ENCODE assay signal across 2 cellular contexts in genomic region chr7:124945680-124946079, GRCh38.
TF ChIP-seq lines count a peak whose summit lies in the region.

No MANE protein-coding gene starts in this region.

TF ChIP-seq in HepG2, 621 proteins besides CTCF, POLR2A, EP300 and RAD21:
- TF ChIP-seq MAFK (conservative IDR thresholded peaks at IDR 0.05 in 1 of 2, IDR thresholded peaks at IDR 0.05 in 1 of 2; ENCODE audit: low read length in 2 of 2) = peak; percentile 40 to 70; a peak in 3 of 4 replicates
- TF ChIP-seq MAFF (IDR thresholded peaks at IDR 0.05; ENCODE audit: low read depth, low read length) = peak; percentile 52; the same call in 1 of the 2 replicates
- TF ChIP-seq TERF1 (CRISPR knock-in tag; IDR thresholded peaks at IDR 0.05) = no peak

TF ChIP-seq in K562, 482 proteins besides CTCF, POLR2A, EP300 and RAD21:
- no peak for TF ChIP-seq COPS2 (conservative IDR thresholded peaks at IDR 0.05)
- TF ChIP-seq ZNF316 (IDR thresholded peaks at IDR 0.05) = peak; percentile 77
- peak; percentile 33; the same call in 1 of the 2 replicates for TF ChIP-seq MAFG (tag; conservative IDR thresholded peaks at IDR 0.05)
- no peak for TF ChIP-seq WHSC1 (IDR thresholded peaks at IDR 0.05; ENCODE audit: low read length)
- TF ChIP-seq SMAD2 (IDR thresholded peaks at IDR 0.05; ENCODE audit: low read depth, low read length) = no peak
- TF ChIP-seq TEAD4 (IDR thresholded peaks at IDR 0.05; ENCODE audit: low read length) = no peak
- TF ChIP-seq TEAD4 (CRISPR knock-in tag; IDR thresholded peaks at IDR 0.05; ENCODE audit: borderline replicate concordance) = no peak
- peak; percentile 40; the same call in 1 of the 2 replicates for TF ChIP-seq C11orf30 (IDR thresholded peaks at IDR 0.05; ENCODE audit: low read depth)
- peak; percentile 24; the same call in 1 of the 2 replicates for TF ChIP-seq MAFK (IDR thresholded peaks at IDR 0.05; ENCODE audit: low read length)
- no peak for TF ChIP-seq SREBF1 (IDR thresholded peaks at IDR 0.05; ENCODE audit: borderline replicate concordance, low read depth, low read length)
- TF ChIP-seq CHD4 (IDR thresholded peaks at IDR 0.05; ENCODE audit: insufficient read depth, insufficient replicate concordance, low read depth, low read length, poor library complexity, severe bottlenecking) = no peak
- TF ChIP-seq MAFF (IDR thresholded peaks at IDR 0.05; ENCODE audit: low read length) = peak; percentile 18; the same call in 1 of the 2 replicates
